In genomic region chr16:18925306-18926188, GRCh38 we compare ENCODE assay signal across 8 cellular contexts. TPM values are rescaled to one million over a fixed set of nuclear protein-coding genes. Genes with fewer than 3 reads are reported as not detected.
DNase-seq lines count a peak whose midpoint lies in the region; ATAC-seq and TF ChIP-seq lines count a peak whose summit lies in the region.
"Not testable (repeated sequence)": the region's sequence is repeated elsewhere in the genome, so short reads cannot be mapped to it uniquely, and the experiment has no call there.

No MANE protein-coding gene starts in this region.

- H3K4me3 ChIP-seq in skeletal muscle satellite cell (ENCODE audit: low read length) (peak overlapping the region; percentile 80), uterus (peak overlapping the region; percentile 78 to 83)

- H3K4me3 Mint-ChIP-seq in immature natural killer cell = peak overlapping the region; percentile 95 to 98 (median 96)

- H3K9ac ChIP-seq in skeletal muscle satellite cell (ENCODE audit: low read depth, low read length) = peak overlapping the region; percentile 85

- not testable (repeated sequence) for H3K36me3 ChIP-seq in skeletal muscle satellite cell (ENCODE audit: insufficient read depth, low read length); uterus

- DNase-seq in NCI-H226 = peak; percentile 68
- peak; percentile 33 to 36 for DNase-seq in activated CD4-positive, alpha-beta T cell treated with anti-CD3 and anti-CD28 coated beads for 24 hours (ENCODE audit: low read depth in 2 of 2)
- DNase-seq in caudate nucleus (lab: John Stamatoyannopoulos, UW) = peak in 8 of 61 donors; percentile 20 to 42 (median 30)
- DNase-seq in immature natural killer cell = peak; percentile 63 to 72 (median 66)
- DNase-seq in uterus = peak in 1 of 2 donors; percentile 34

- not testable (repeated sequence) for H3K36me3 Mint-ChIP-seq in immature natural killer cell

- H3K9me3 Mint-ChIP-seq in immature natural killer cell = not testable (repeated sequence)

- peak; percentile 32 for ATAC-seq in GM18868 (IDR thresholded peaks at IDR 0.05; ENCODE audit: unreplicated experiment)
- peak; percentile 50 for ATAC-seq in HG02981 (IDR thresholded peaks at IDR 0.05; ENCODE audit: unreplicated experiment)

- peaks cover 43 to 44% of the 10 kb centered on the region in 2 donors for H3K4me1 Mint-ChIP-seq in immature natural killer cell

- H3K4me2 ChIP-seq in skeletal muscle satellite cell (ENCODE audit: low read length) = peak overlapping the region; percentile 89

- not testable (repeated sequence) for H3K4me1 ChIP-seq in skeletal muscle satellite cell (ENCODE audit: control insufficient read depth, insufficient read depth, low read length); uterus

- peak overlapping the region; percentile 94 to 99 (median 95) for H3K27ac Mint-ChIP-seq in immature natural killer cell

- not testable (repeated sequence) for H3K27me3 Mint-ChIP-seq in immature natural killer cell (ENCODE audit: low read depth in 3 of 3)

- TF ChIP-seq CTCF in uterus (IDR thresholded peaks at IDR 0.05) = not testable (repeated sequence)

- TF ChIP-seq POLR2A in uterus (IDR thresholded peaks at IDR 0.05) = not testable (repeated sequence)

- not testable (repeated sequence) for H3K9me3 ChIP-seq in skeletal muscle satellite cell (replicated peaks; ENCODE audit: low read length); uterus

- not testable (repeated sequence) for H3K27me3 ChIP-seq in skeletal muscle satellite cell (ENCODE audit: control insufficient read depth, insufficient read depth, low read length); uterus

- intact Hi-C loops in uterus (cut with DNase I; ENCODE audit: low total_unique reads) = not testable (repeated sequence)

- peak overlapping the region; percentile 26 for H3K27ac ChIP-seq in caudate nucleus (ENCODE audit: low read depth, low read length)
- H3K27ac ChIP-seq in uterus = peak overlapping the region; percentile 86 to 93

RNA-seq across cellular contexts. Expression of gene SMG1, which starts 0.7 kb away (rescaled TPM):
- 10 to 100 TPM in 1 of 3 donors, 1 to 10 TPM in 2; 5.2 to 28.1 (median 7.9) TPM for polyA plus RNA-seq in immature natural killer cell
- total RNA-seq in skeletal muscle satellite cell (2012; rRNA removed) = 49.1 and 74.0 TPM in 2 replicates
- total RNA-seq in uterus = 100 to 1,000 TPM in 2 of 4 donors, 10 to 100 TPM in 2; 55.3 to 142 (median 88.9) TPM

RNA-seq across cellular contexts. Expression of gene TMC7, which starts 58.2 kb away (rescaled TPM):
- polyA plus RNA-seq in immature natural killer cell = not detected
- total RNA-seq in skeletal muscle satellite cell (2012; rRNA removed) = 0.76 and 1.3 TPM in 2 replicates
- 1 to 10 TPM in 2 of 4 donors, not detected in 2; 1.7 to 1.8 TPM for total RNA-seq in uterus
